ENCODE assay signal across 9 cellular contexts in the genomic region with DNA sequence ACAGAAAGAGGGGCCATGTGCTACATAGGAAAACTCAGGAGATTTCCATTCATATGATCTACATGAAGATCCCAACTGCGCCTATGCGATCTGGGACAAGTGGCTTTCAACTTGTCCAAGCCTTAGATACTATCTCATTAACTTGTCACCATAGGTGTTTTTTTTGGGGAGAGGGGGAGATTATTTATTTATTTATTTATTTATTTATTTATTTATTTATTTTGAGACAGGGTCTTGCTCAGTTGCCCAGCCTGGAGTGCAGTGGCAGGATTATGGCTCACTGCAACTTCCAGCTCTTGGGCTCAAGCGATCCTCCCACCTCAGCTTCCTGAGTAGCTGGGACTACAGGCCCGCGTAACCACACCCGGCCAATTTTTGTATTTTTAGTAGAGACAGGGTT. TPM values are rescaled to one million over a fixed set of nuclear protein-coding genes. Genes with fewer than 3 reads are reported as not detected.
"Had no signal": no experiment of that assay in that cellular context is flagged by ENCODE, and none has a peak within 500 bp of the region (broad histone marks: within the 10 kb centered on the region; RNA-seq: fewer than 3 reads in every experiment).

No MANE protein-coding gene starts in this region.

- H3K4me2 ChIP-seq: GM23338 had no signal

- DNase-seq: H9, HCEC 1CT, HFFc6, KG1 had no signal

- H3K27ac Mint-ChIP-seq: GM23338, H9, HFFc6, IgD-negative memory B cell had no signal

- H3K9me3 Mint-ChIP-seq: GM23338, H9, HFFc6, IgD-negative memory B cell had no signal

- H3K27ac ChIP-seq: HL-60 had no signal

- H3K27me3 Mint-ChIP-seq: IgD-negative memory B cell had no signal

- H3K4me3 Mint-ChIP-seq: GM23338, H9, HFFc6, IgD-negative memory B cell had no signal

- ATAC-seq: GM23338, HepG2 had no signal

- H2AFZ ChIP-seq: GM23338 had no signal

- H3K4me3 ChIP-seq: GM23338 had no signal

RNA-seq across cellular contexts. Expression of gene FABP3, which starts 11.3 kb away (rescaled TPM):
- total RNA-seq: HT1080 had no signal
- polyA plus RNA-seq: IgD-negative memory B cell had no signal

RNA-seq across cellular contexts. Expression of gene SERINC2, which starts 51.4 kb away (rescaled TPM):
- polyA plus RNA-seq: IgD-negative memory B cell had no signal
